ENCODE assay signal across 1 cellular context in genomic region chr1:51240096-51240495, GRCh38.
A peak's percentile ranks its signal among the peaks of the same experiment; 100 is the strongest.
TF ChIP-seq lines count a peak whose summit lies in the region.

No MANE protein-coding gene starts in this region.

TF ChIP-seq in K562, 482 proteins besides CTCF, POLR2A, EP300 and RAD21:
- TF ChIP-seq FOXK1 (CRISPR knock-in tag; IDR thresholded peaks at IDR 0.05; ENCODE audit: borderline replicate concordance) (no peak), NFIC (IDR thresholded peaks at IDR 0.05) (peak; percentile 72), PYGO2 (tag; IDR thresholded peaks at IDR 0.05) (no peak), KLF6 (CRISPR knock-in tag; IDR thresholded peaks at IDR 0.05; ENCODE audit: borderline replicate concordance) (no peak)
TF ChIP-seq in K562: peak in this region for 1.
